10 cellular contexts compared by ENCODE assay signal in genomic region chr3:50299638-50299928, GRCh38. TPM values are rescaled to one million over a fixed set of nuclear protein-coding genes. Genes with fewer than 3 reads are reported as not detected.
DNase-seq lines count a peak whose midpoint lies in the region; ATAC-seq and TF ChIP-seq lines count a peak whose summit lies in the region.
"Had no signal": no experiment of that assay in that cellular context is flagged by ENCODE, and none has a peak within 500 bp of the region (broad histone marks: within the 10 kb centered on the region; RNA-seq: fewer than 3 reads in every experiment).

No MANE protein-coding gene starts in this region.

- peak overlapping the region; percentile 57; the same call in 1 of the 2 replicates for H2AFZ ChIP-seq in PC-3 (ENCODE audit: low read length)

- CTCF ChIA-PET in CD8-positive, alpha-beta memory T cell (lab: Charles Lee), result interaction anchor here (0.5 to 3.0 kb wide), 14 partner anchors 9 to 108 kb away, joined by 3 to 16 read pairs (median 8); partner anchors contain the start of genes CYB561D2, HYAL2 and NPRL2
- CTCF ChIA-PET in PC-3 (lab: Charles Lee), result interaction anchor here (0.7 to 1.6 kb wide), 4 partner anchors 22 to 53 kb away, joined by 4 to 7 read pairs (median 6); no protein-coding TSS in a partner anchor

- H3K4me3 Mint-ChIP-seq in CD8-positive, alpha-beta memory T cell, result peak overlapping the region; percentile 93 to 98 (median 95)
- peak overlapping the region; percentile 96 for H3K4me3 Mint-ChIP-seq in endothelial cell (ENCODE audit: unreplicated experiment)

- H3K9me2 ChIP-seq in PC-3 (replicated peaks; ENCODE audit: low read length), result no peaks in the 10 kb centered on the region

- H4K20me1 ChIP-seq in PC-3 (ENCODE audit: low read length), result no peaks in the 10 kb centered on the region

- no peaks in the 10 kb centered on the region for H3K9me3 ChIP-seq in CD8-positive, alpha-beta memory T cell (ENCODE audit: low read length)
- H3K9me3 ChIP-seq in PC-3 (ENCODE audit: low read length), result no peaks in the 10 kb centered on the region
- H3K9me3 ChIP-seq in ovary, result no peaks in the 10 kb centered on the region

- peaks cover 0 to 14% (median 0%) of the 10 kb centered on the region in 3 donors for H3K36me3 Mint-ChIP-seq in CD8-positive, alpha-beta memory T cell
- H3K36me3 Mint-ChIP-seq in endothelial cell (ENCODE audit: low read depth, unreplicated experiment), result no peaks in the 10 kb centered on the region

- TF ChIP-seq POLR2A in ovary (IDR thresholded peaks at IDR 0.05), result peak; percentile 19

- H3K9me3 Mint-ChIP-seq in CD8-positive, alpha-beta memory T cell, result no peaks in the 10 kb centered on the region
- no peaks in the 10 kb centered on the region for H3K9me3 Mint-ChIP-seq in endothelial cell (ENCODE audit: unreplicated experiment)

- H3K4me3 ChIP-seq in CD8-positive, alpha-beta memory T cell (ENCODE audit: low read length), result peak overlapping the region; percentile 68
- H3K4me3 ChIP-seq in PC-3 (ENCODE audit: low read length) (peak overlapping the region; percentile 52), ovary (peak overlapping the region; percentile 37)

- no peaks in the 10 kb centered on the region for H3K27me3 ChIP-seq in CD8-positive, alpha-beta memory T cell (ENCODE audit: insufficient read depth, low read length, poor library complexity, severe bottlenecking)
- no peaks in the 10 kb centered on the region for H3K27me3 ChIP-seq in PC-3 (ENCODE audit: low read length)
- no peaks in the 10 kb centered on the region for H3K27me3 ChIP-seq in ovary

- H3K4me1 Mint-ChIP-seq in CD8-positive, alpha-beta memory T cell, result peaks cover 21 to 51% (median 22%) of the 10 kb centered on the region in 3 donors
- peaks cover 12% of the 10 kb centered on the region for H3K4me1 Mint-ChIP-seq in endothelial cell (ENCODE audit: unreplicated experiment)

- intact Hi-C loops in PC-3 (cut with micrococcal nuclease), result loop anchor here (1.0 to 2.0 kb wide), 3 partner anchors 18 to 65 kb away; no protein-coding TSS in a partner anchor
- intact Hi-C loops in ovary (cut with DNase I), result no loop called here

- peaks cover 25% of the 10 kb centered on the region for H3K4me1 ChIP-seq in CD8-positive, alpha-beta memory T cell (ENCODE audit: insufficient read depth, low read length)
- H3K4me1 ChIP-seq in PC-3 (ENCODE audit: insufficient read depth, low read length) (peaks cover 20% of the 10 kb centered on the region), ovary (ENCODE audit: insufficient read depth) (peaks cover 13% of the 10 kb centered on the region)

- H3F3A ChIP-seq in PC-3 (ENCODE audit: low read length, unreplicated experiment), result no peaks in the 10 kb centered on the region

- no peak for DNase-seq in CD8-positive, alpha-beta memory T cell
- DNase-seq in PC-3 (no peak), endothelial cell (ENCODE audit: low spot score) (no peak), ovary (no peak), SHP77 treated with DMSO at 0.1 percent for 48 hours (lab: John Stamatoyannopoulos, UW) (no peak), omental fat pad (ENCODE audit: low spot score) (no peak), MV-4-11 (lab: John Stamatoyannopoulos, UW) (no peak)

- H3K27ac ChIP-seq in CD8-positive, alpha-beta memory T cell (ENCODE audit: low read depth, low read length), result peak overlapping the region; percentile 96
- peak overlapping the region; percentile 90 for H3K27ac ChIP-seq in PC-3 (ENCODE audit: low read length)
- peak overlapping the region; percentile 9 to 68 for H3K27ac ChIP-seq in ovary

- TF ChIP-seq CTCF in PC-3 (conservative IDR thresholded peaks at IDR 0.05; ENCODE audit: low read depth, low read length), result no peak
- TF ChIP-seq CTCF in endothelial cell (IDR thresholded peaks at IDR 0.05; ENCODE audit: unreplicated experiment), result no peak
- no peak for TF ChIP-seq CTCF in ovary (IDR thresholded peaks at IDR 0.05)
- no peak for TF ChIP-seq CTCF in omental fat pad (IDR thresholded peaks at IDR 0.05)

- WGBS in ovary, 3 donors, result 0 to 2% (median 1%) methylated on average over 12 of the region's 12 CpGs

- POLR2A ChIA-PET in CD8-positive, alpha-beta memory T cell (lab: Charles Lee), result interaction anchor here (0.5 to 2.2 kb wide), 10 partner anchors 18 to 65 kb away, joined by 3 to 31 read pairs (median 6); partner anchors contain the start of genes CYB561D2, NPRL2, RASSF1 and TUSC2
- POLR2A ChIA-PET in PC-3 (lab: Charles Lee; ENCODE audit: unreplicated experiment), result interaction anchor here (0.6 to 1.8 kb wide), 4 partner anchors 10 to 51 kb away, joined by 3 to 12 read pairs (median 6); partner anchors contain the start of genes CYB561D2 and NPRL2

- no peak for TF ChIP-seq EP300 in ovary (IDR thresholded peaks at IDR 0.05)

- BruUV-seq in PC-3 (replicated peaks; lab: Mats Ljungman, UMichigan), result no TSS peak

- H3K36me3 ChIP-seq in CD8-positive, alpha-beta memory T cell (ENCODE audit: insufficient read depth, low read length), result no peaks in the 10 kb centered on the region
- H3K36me3 ChIP-seq in PC-3 (ENCODE audit: low read depth, low read length), result no peaks in the 10 kb centered on the region
- no peaks in the 10 kb centered on the region for H3K36me3 ChIP-seq in ovary

- no peaks in the 10 kb centered on the region for H3K27me3 Mint-ChIP-seq in CD8-positive, alpha-beta memory T cell
- H3K27me3 Mint-ChIP-seq in endothelial cell (ENCODE audit: unreplicated experiment), result peaks cover 4% of the 10 kb centered on the region

- H3K4me2 ChIP-seq in PC-3 (ENCODE audit: low read length), result peak overlapping the region; percentile 71

- peak overlapping the region; percentile 81 for H3K9ac ChIP-seq in PC-3 (ENCODE audit: low read length)

- peak overlapping the region; percentile 97 to 100 (median 99) for H3K27ac Mint-ChIP-seq in CD8-positive, alpha-beta memory T cell
- H3K27ac Mint-ChIP-seq in endothelial cell (ENCODE audit: unreplicated experiment), result peak overlapping the region; percentile 70

- H3K79me2 ChIP-seq in PC-3 (ENCODE audit: low read length), result peaks cover 14% of the 10 kb centered on the region

- no peak for ATAC-seq in PC-3
- ATAC-seq in omental fat pad (ENCODE audit: low FRiP score), result no peak
- no peak for ATAC-seq in HG03159 (IDR thresholded peaks at IDR 0.05; ENCODE audit: unreplicated experiment)

RNA-seq across cellular contexts. Expression of gene HYAL3, which starts 0.4 kb away (rescaled TPM):
- total RNA-seq in CD8-positive, alpha-beta memory T cell, result 1 to 10 TPM; 7.7 to 8.4 TPM
- polyA plus RNA-seq in CD8-positive, alpha-beta memory T cell, result 3.6 TPM
- total RNA-seq in PC-3 (2014; rRNA removed), result 13.2 and 20.8 TPM in 2 replicates
- total RNA-seq in endothelial cell (ENCODE audit: unreplicated experiment), result 12.7 TPM
- 1 to 10 TPM in 6 of 7 donors, under 1 TPM in 1; 0.58 to 4.3 (median 2.0) TPM for total RNA-seq in ovary
- 1 to 10 TPM; 1.5 to 1.9 TPM for polyA plus RNA-seq in ovary
- total RNA-seq in omental fat pad, result 1 to 10 TPM; 1.9 to 6.2 (median 4.0) TPM

RNA-seq across cellular contexts. Expression of gene NAA80, which starts 0.4 kb away (rescaled TPM):
- 10 to 100 TPM; 17.3 to 18.3 TPM for total RNA-seq in CD8-positive, alpha-beta memory T cell
- polyA plus RNA-seq in CD8-positive, alpha-beta memory T cell, result 19.3 TPM
- total RNA-seq in PC-3 (2014; rRNA removed), result 8.7 and 16.6 TPM in 2 replicates
- 17.1 TPM for total RNA-seq in endothelial cell (ENCODE audit: unreplicated experiment)
- 10 to 100 TPM in 6 of 7 donors, 1 to 10 TPM in 1; 9.7 to 15.7 (median 13.0) TPM for total RNA-seq in ovary
- 10 to 100 TPM in 1 of 2 donors, 1 to 10 TPM in 1; 2.6 to 11.2 TPM for polyA plus RNA-seq in ovary
- total RNA-seq in omental fat pad, result 1 to 10 TPM; 3.4 to 8.4 (median 5.3) TPM

RNA-seq across cellular contexts. Expression of gene HYAL1, which starts 3.8 kb away (rescaled TPM):
- under 1 TPM in 1 of 2 experiments, not detected in 1; 0.13 TPM for total RNA-seq in CD8-positive, alpha-beta memory T cell
- 0.81 TPM for polyA plus RNA-seq in CD8-positive, alpha-beta memory T cell
- total RNA-seq in PC-3 (2014; rRNA removed) (0.23 and 1.3 TPM in 2 replicates), endothelial cell (ENCODE audit: unreplicated experiment) (1.6 TPM), ovary (1 to 10 TPM; 1.8 to 9.3 (median 3.3) TPM), omental fat pad (10 to 100 TPM in 3 of 4 donors, 1 to 10 TPM in 1; 6.8 to 32.3 (median 14.6) TPM)
- polyA plus RNA-seq in ovary, result 1 to 10 TPM; 3.6 to 4.4 TPM

RNA-seq across cellular contexts. Expression of gene IFRD2, which starts 7.4 kb away (rescaled TPM):
- 100 to 1,000 TPM; 191 to 192 TPM for total RNA-seq in CD8-positive, alpha-beta memory T cell
- polyA plus RNA-seq in CD8-positive, alpha-beta memory T cell, result 66.8 TPM
- total RNA-seq in PC-3 (2014; rRNA removed) (223 and 300 TPM in 2 replicates), endothelial cell (ENCODE audit: unreplicated experiment) (43.2 TPM), ovary (10 to 100 TPM; 31.8 to 76.9 (median 56.4) TPM), omental fat pad (100 to 1,000 TPM in 1 of 4 donors, 10 to 100 TPM in 3; 40.0 to 178 (median 72.2) TPM)
- polyA plus RNA-seq in ovary, result 10 to 100 TPM; 14.5 to 32.8 TPM

RNA-seq across cellular contexts. Expression of gene LSMEM2, which starts 20.7 kb away (rescaled TPM):
- total RNA-seq in CD8-positive, alpha-beta memory T cell, result not detected
- polyA plus RNA-seq in CD8-positive, alpha-beta memory T cell, result not detected
- total RNA-seq in PC-3 (2014; rRNA removed) (not detected in 2 replicates), endothelial cell (ENCODE audit: unreplicated experiment) (0.18 TPM), ovary (1 to 10 TPM in 2 of 7 donors, under 1 TPM in 3, not detected in 2; 0.42 to 1.4 (median 0.76) TPM), omental fat pad (not detected)
- 1 to 10 TPM in 1 of 2 donors, under 1 TPM in 1; 0.60 to 1.0 TPM for polyA plus RNA-seq in ovary
- total RNA-seq: renal cortical epithelial cell; T-helper 1 cell treated with Interleukin-12 subunit alpha and Interleukin-12 subunit beta and Interleukin-4 antibody, amounts not matched to agents 30 ng/mL and 1 ng/mL, for 36 hours had no signal

Comparison
In these comparisons a context has a peak if more than half of its experiments do, and no peak if none do; other contexts are left out.
1. H3K27ac ChIP-seq: peak in every context shown above with its lines; median percentile 96 in CD8-positive, alpha-beta memory T cell; 90 in PC-3; 38 in ovary.